8 cellular contexts compared by ENCODE assay signal in genomic region chr12:48105867-48106563, GRCh38. TPM values are rescaled to one million over a fixed set of nuclear protein-coding genes. Genes with fewer than 3 reads are reported as not detected.
DNase-seq lines count a peak whose midpoint lies in the region; ATAC-seq, FAIRE-seq and TF ChIP-seq lines count a peak whose summit lies in the region.

TSS of gene SENP1 (minus strand) at chr12:48106079. CDS start at chr12:48101472, 4,607 bp downstream.

- H3K4me1 ChIP-seq in pancreas, result peaks cover 6 to 14% (median 11%) of the 10 kb centered on the region in 3 donors
- peaks cover 7 to 16% of the 10 kb centered on the region in 2 donors for H3K4me1 ChIP-seq in thyroid gland

- H3K4me3 ChIP-seq in SU-DHL-6 (ENCODE audit: insufficient read depth, low read length, poor library complexity, severe bottlenecking) (peak within 1 kb of the TSS; percentile 82), pancreas (peak within 1 kb of the TSS; percentile 79 to 95 (median 88)), thyroid gland (replicated peaks in 1 of 3) (peak within 1 kb of the TSS; percentile 65 to 71 (median 68))

- H3K9ac ChIP-seq in SU-DHL-6 (ENCODE audit: low read length), result peak within 1 kb of the TSS; percentile 94

- TF ChIP-seq CTCF in GM10266 (IDR thresholded peaks at IDR 0.05; ENCODE audit: control insufficient read depth, insufficient read depth, low read depth, missing control alignments), result no peak
- TF ChIP-seq CTCF in SU-DHL-6 (IDR thresholded peaks at IDR 0.05; ENCODE audit: insufficient read depth, low read length, poor library complexity, severe bottlenecking), result no peak
- TF ChIP-seq CTCF in pancreas (IDR thresholded peaks at IDR 0.05), result peak in 1 of 4 donors; percentile 13
- peak in 4 of 6 experiments; percentile 21 to 43 (median 40) for TF ChIP-seq CTCF in thyroid gland (IDR thresholded peaks at IDR 0.05)

- no peaks in the 10 kb centered on the region for H3K9me2 ChIP-seq in SU-DHL-6 (replicated peaks; ENCODE audit: insufficient read depth, low read length)

- H3K27me3 Mint-ChIP-seq in activated naive CD8-positive, alpha-beta T cell treated with anti-CD3 and anti-CD28 coated beads, Interleukin-2, amount 10 ng/mL, durations not matched to agents 7 days and 5 days, result no peaks in the 10 kb centered on the region

- H3K27ac ChIP-seq in SU-DHL-6 (ENCODE audit: low read depth, low read length) (peak within 1 kb of the TSS; percentile 92), pancreas (peak within 1 kb of the TSS; percentile 85 to 94 (median 90)), thyroid gland (peak within 1 kb of the TSS; percentile 89 to 96 (median 93))

- H3K9me3 ChIP-seq in SU-DHL-6 (ENCODE audit: insufficient read depth, low read length) (no peaks in the 10 kb centered on the region), pancreas (no peaks in the 10 kb centered on the region), thyroid gland (no peaks in the 10 kb centered on the region)

- no peaks in the 10 kb centered on the region for H3K9me3 Mint-ChIP-seq in activated naive CD8-positive, alpha-beta T cell treated with anti-CD3 and anti-CD28 coated beads, Interleukin-2, amount 10 ng/mL, durations not matched to agents 7 days and 5 days

- H3K4me1 Mint-ChIP-seq in activated naive CD8-positive, alpha-beta T cell treated with anti-CD3 and anti-CD28 coated beads, Interleukin-2, amount 10 ng/mL, durations not matched to agents 7 days and 5 days, result peaks cover 43% of the 10 kb centered on the region

- H3K27ac Mint-ChIP-seq in activated naive CD8-positive, alpha-beta T cell treated with anti-CD3 and anti-CD28 coated beads, Interleukin-2, amount 10 ng/mL, durations not matched to agents 7 days and 5 days, result peak within 1 kb of the TSS; percentile 86

- intact Hi-C loops in head of caudate nucleus (cut with DNase I) (loop anchor here (2.0 kb wide), 1 partner anchor 51 kb away; the partner anchor contains the start of gene ASB8), pancreas (cut with DNase I) (no loop called here), thyroid gland (cut with DNase I) (no loop called here)

- POLR2A ChIA-PET in activated naive CD8-positive, alpha-beta T cell treated with anti-CD3 and anti-CD28 coated beads, Interleukin-2, amount 10 ng/mL, durations not matched to agents 7 days and 5 days (lab: Charles Lee), result interaction anchor here (0.7 to 4.3 kb wide), 11 partner anchors 11 to 400 kb away, joined by 3 to 41 read pairs (median 4); partner anchors contain the start of genes ASB8, PFKM and RPAP3

- H3K27me3 ChIP-seq in SU-DHL-6 (ENCODE audit: low read length), result no peaks in the 10 kb centered on the region
- no peaks in the 10 kb centered on the region for H3K27me3 ChIP-seq in pancreas
- no peaks in the 10 kb centered on the region for H3K27me3 ChIP-seq in thyroid gland

- H4K20me1 ChIP-seq in SU-DHL-6 (ENCODE audit: low read depth, low read length), result no peaks in the 10 kb centered on the region

- peaks cover 16% of the 10 kb centered on the region for H3F3A ChIP-seq in SU-DHL-6 (ENCODE audit: insufficient read depth)

- H3K36me3 ChIP-seq in SU-DHL-6 (ENCODE audit: low read length), result no peaks in the 10 kb centered on the region
- H3K36me3 ChIP-seq in pancreas, result no peaks in the 10 kb centered on the region
- no peaks in the 10 kb centered on the region for H3K36me3 ChIP-seq in thyroid gland

- H3K4me3 Mint-ChIP-seq in activated naive CD8-positive, alpha-beta T cell treated with anti-CD3 and anti-CD28 coated beads, Interleukin-2, amount 10 ng/mL, durations not matched to agents 7 days and 5 days, result peak within 1 kb of the TSS; percentile 97

- DNase-seq in GM10266 (ENCODE audit: extremely low spot score) (peak; percentile 79), NCI-H1105 treated with DMSO at 0.1 percent for 48 hours (lab: John Stamatoyannopoulos, UW) (peak; percentile 92), head of caudate nucleus (peak; percentile 75 to 96 (median 92)), pancreas (peak; percentile 84 to 94 (median 88)), thyroid gland (peak; percentile 86 to 87)
- peak; percentile 91 for DNase-seq in activated naive CD8-positive, alpha-beta T cell treated with anti-CD3 and anti-CD28 coated beads, Interleukin-2, amount 10 ng/mL, durations not matched to agents 7 days and 5 days

- no peak for FAIRE-seq in pancreas (lab: Jason Lieb, UNC)

- ATAC-seq in HG02642 (IDR thresholded peaks at IDR 0.05; ENCODE audit: poor library complexity, unreplicated experiment) (peak; percentile 75), pancreas (peak; percentile 95 to 99 (median 98))
- ATAC-seq in activated naive CD8-positive, alpha-beta T cell treated with anti-CD3 and anti-CD28 coated beads, Interleukin-2, amount 10 ng/mL, durations not matched to agents 7 days and 5 days (ENCODE audit: low read depth), result peak; percentile 79

- TF ChIP-seq POLR2A in thyroid gland (IDR thresholded peaks at IDR 0.05), result peak; percentile 17 to 46

- 0 to 1% methylated on average over 42 to 48 of the region's 52 CpGs for WGBS in pancreas, 2 donors
- WGBS in thyroid gland, 2 donors, result 0 to 1% methylated on average over 32 to 40 of the region's 52 CpGs

- peaks cover 45% of the 10 kb centered on the region for H3K79me2 ChIP-seq in SU-DHL-6 (ENCODE audit: insufficient read depth, low read length)

- peaks cover 3% of the 10 kb centered on the region for H3K36me3 Mint-ChIP-seq in activated naive CD8-positive, alpha-beta T cell treated with anti-CD3 and anti-CD28 coated beads, Interleukin-2, amount 10 ng/mL, durations not matched to agents 7 days and 5 days

- peak within 1 kb of the TSS; percentile 67 for H2AFZ ChIP-seq in SU-DHL-6 (ENCODE audit: low read depth, low read length, severe bottlenecking)

- H3K4me2 ChIP-seq in SU-DHL-6 (ENCODE audit: low read depth, low read length, poor library complexity, severe bottlenecking), result peak within 1 kb of the TSS; percentile 86

RNA-seq across cellular contexts. Expression of gene SENP1, which starts in this region (rescaled TPM):
- total RNA-seq in activated naive CD8-positive, alpha-beta T cell treated with anti-CD3 and anti-CD28 coated beads, Interleukin-2, amount 10 ng/mL, durations not matched to agents 7 days and 5 days, result 10 to 100 TPM; 36.2 to 43.4 TPM
- 1 to 10 TPM; 6.8 to 8.9 (median 7.4) TPM for total RNA-seq in pancreas
- polyA plus RNA-seq in pancreas, result 1 to 10 TPM; 1.9 to 3.4 TPM
- 10 to 100 TPM; 20.6 to 58.8 (median 24.5) TPM for total RNA-seq in thyroid gland

Comparison
In these comparisons a context has a peak if more than half of its experiments do, and no peak if none do; other contexts are left out.
1. Peak in every context shown above with its lines: DNase-seq, ATAC-seq, H3K4me3 ChIP-seq and H3K27ac ChIP-seq.
2. CTCF ChIP-seq: peak in thyroid gland (4 of 6); none in GM10266 (single experiment) and SU-DHL-6 (single experiment).